In the genomic region with DNA sequence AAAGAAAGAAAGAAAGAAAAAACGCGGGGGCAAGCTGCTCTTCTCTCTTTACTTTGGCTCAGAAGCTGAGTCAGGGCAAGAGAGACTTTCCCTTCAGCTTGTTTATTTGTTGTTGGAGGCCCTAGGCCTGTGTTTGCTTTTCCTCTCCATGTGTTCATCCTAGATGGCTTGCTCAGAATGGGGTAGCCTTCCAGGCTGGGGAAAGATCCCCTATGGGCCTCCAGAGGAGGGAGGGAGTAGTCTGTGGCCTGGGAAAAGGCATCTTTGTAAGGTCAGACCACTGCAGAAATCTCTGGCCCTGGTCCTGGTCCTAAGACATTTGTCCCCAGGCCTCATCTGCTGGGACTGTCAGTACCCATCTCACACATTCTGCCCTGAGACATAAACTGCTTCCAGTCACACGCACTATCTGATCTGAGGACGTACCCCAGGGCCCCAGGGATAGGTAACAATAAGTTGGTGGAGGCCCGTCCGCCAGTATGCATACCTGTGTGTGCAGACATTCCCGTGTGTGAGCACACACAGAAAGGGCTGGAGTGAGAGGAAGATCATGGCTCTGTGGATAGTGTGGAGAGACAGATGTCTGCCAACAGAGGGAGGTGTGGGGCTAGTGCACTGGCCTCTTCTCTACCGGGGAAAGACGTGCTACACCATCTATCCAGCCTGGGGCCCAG, we compare ENCODE assay signal across 8 cellular contexts. TPM values are rescaled to one million over a fixed set of nuclear protein-coding genes. Genes with fewer than 3 reads are reported as not detected.
DNase-seq lines count a peak whose midpoint lies in the region; ATAC-seq and TF ChIP-seq lines count a peak whose summit lies in the region.

No MANE protein-coding gene starts in this region.

- peak; percentile 54 for TF ChIP-seq CTCF in CD8-positive, alpha-beta T cell (IDR thresholded peaks at IDR 0.05)
- peak; percentile 62 to 85 for TF ChIP-seq CTCF in GM23338 (conservative IDR thresholded peaks at IDR 0.05; ENCODE audit: low read depth in 2 of 2)
- peak; percentile 70 for TF ChIP-seq CTCF in OCI-LY7 (conservative IDR thresholded peaks at IDR 0.05; ENCODE audit: low read length)

- POLR2A ChIA-PET in CD8-positive, alpha-beta T cell (lab: Charles Lee): no interaction called here
- POLR2A ChIA-PET in OCI-LY7 (lab: Charles Lee): interaction anchor here (2.0 kb wide), 1 partner anchor 29 kb away, joined by 7 read pairs; no protein-coding TSS in a partner anchor

- H3K27ac Mint-ChIP-seq in CD8-positive, alpha-beta T cell: no peak overlapping the region
- H3K27ac Mint-ChIP-seq in GM23338: no peak overlapping the region
- H3K27ac Mint-ChIP-seq in activated T-helper 2 cell treated with anti-CD3 and anti-CD28 coated beads, Interferon-gamma antibody, Interleukin-2, Interleukin-4, amounts not matched to agents 10 μg/mL and 5 μg/mL and 100 μg/mL, durations not matched to agents 14 hours and 24 hours and 36 hours: peak overlapping the region; percentile 43

- H3K4me1 Mint-ChIP-seq in CD8-positive, alpha-beta T cell (ENCODE audit: low read depth): peaks cover 7% of the 10 kb centered on the region
- peaks cover 42% of the 10 kb centered on the region for H3K4me1 Mint-ChIP-seq in GM23338
- peaks cover 33% of the 10 kb centered on the region for H3K4me1 Mint-ChIP-seq in activated T-helper 2 cell treated with anti-CD3 and anti-CD28 coated beads, Interferon-gamma antibody, Interleukin-2, Interleukin-4, amounts not matched to agents 10 μg/mL and 5 μg/mL and 100 μg/mL, durations not matched to agents 14 hours and 24 hours and 36 hours (ENCODE audit: low read depth)

- H3K36me3 Mint-ChIP-seq in CD8-positive, alpha-beta T cell: no peaks in the 10 kb centered on the region
- H3K36me3 Mint-ChIP-seq in GM23338 (ENCODE audit: low read depth): no peaks in the 10 kb centered on the region
- H3K36me3 Mint-ChIP-seq in activated T-helper 2 cell treated with anti-CD3 and anti-CD28 coated beads, Interferon-gamma antibody, Interleukin-2, Interleukin-4, amounts not matched to agents 10 μg/mL and 5 μg/mL and 100 μg/mL, durations not matched to agents 14 hours and 24 hours and 36 hours (ENCODE audit: low read depth): peaks cover 4% of the 10 kb centered on the region

- no peak overlapping the region for H3K4me3 ChIP-seq in CD8-positive, alpha-beta T cell (ENCODE audit: low read depth, low read length)
- H3K4me3 ChIP-seq in GM23338 (no peak overlapping the region), OCI-LY7 (ENCODE audit: low read depth, low read length, poor library complexity, severe bottlenecking) (no peak overlapping the region)

- H3K36me3 ChIP-seq in CD8-positive, alpha-beta T cell (ENCODE audit: insufficient read depth, low read length): no peaks in the 10 kb centered on the region
- H3K36me3 ChIP-seq in GM23338 (ENCODE audit: insufficient read depth) (no peaks in the 10 kb centered on the region), OCI-LY7 (ENCODE audit: insufficient read depth, low read length) (no peaks in the 10 kb centered on the region)

- H4K20me1 ChIP-seq in GM23338 (replicated peaks; ENCODE audit: insufficient read depth) (no peaks in the 10 kb centered on the region), OCI-LY7 (ENCODE audit: insufficient read depth, low read length) (no peaks in the 10 kb centered on the region)

- intact Hi-C loops in CD8-positive, alpha-beta T cell (cut with DNase I, micrococcal nuclease): loop anchor here (1.0 kb wide), 2 partner anchors 91 to 166 kb away; no protein-coding TSS in a partner anchor
- intact Hi-C loops in OCI-LY7 (cut with micrococcal nuclease; ENCODE audit: unreplicated experiment): no loop called here
- intact Hi-C loops in activated T-helper 2 cell treated with anti-CD3 and anti-CD28 coated beads, Interferon-gamma antibody, Interleukin-2, Interleukin-4, amounts not matched to agents 10 μg/mL and 5 μg/mL and 100 μg/mL, durations not matched to agents 14 hours and 24 hours and 36 hours (cut with micrococcal nuclease): loop anchor here (1.0 to 5.0 kb wide), 3 partner anchors 55 to 167 kb away; a partner anchor contains a TSS

- ATAC-seq in CD8-positive, alpha-beta T cell: peak; percentile 43
- peak; percentile 56 for ATAC-seq in GM23338
- no peak for ATAC-seq in activated CD4-positive, CD25-positive, alpha-beta regulatory T cell treated with anti-CD3 and anti-CD28 coated beads, Interleukin-2, amount 50 U/mL, for 24 hours

- DNase-seq in CD8-positive, alpha-beta T cell: peak in 3 of 7 experiments; percentile 33 to 58 (median 51)
- DNase-seq in GM23338 (ENCODE audit: low spot score): peak; percentile 83
- peak; percentile 51 for DNase-seq in OCI-LY7 (ENCODE audit: low spot score)
- peak; percentile 35 for DNase-seq in activated T-helper 2 cell treated with anti-CD3 and anti-CD28 coated beads, Interferon-gamma antibody, Interleukin-2, Interleukin-4, amounts not matched to agents 10 μg/mL and 5 μg/mL and 100 μg/mL, durations not matched to agents 14 hours and 24 hours and 36 hours (ENCODE audit: low spot score)
- DNase-seq in glomerular visceral epithelial cell (ENCODE audit: extremely low spot score): peak; percentile 65
- DNase-seq in renal cortical epithelial cell (ENCODE audit: low read depth): peak; percentile 52
- no peak for DNase-seq in NCI-H187 treated with DMSO at 0.1 percent for 48 hours (lab: John Stamatoyannopoulos, UW)

- H3K4me1 ChIP-seq in CD8-positive, alpha-beta T cell (ENCODE audit: insufficient read depth, low read length): peaks cover 6% of the 10 kb centered on the region
- peaks cover 15% of the 10 kb centered on the region for H3K4me1 ChIP-seq in GM23338 (ENCODE audit: insufficient read depth)
- peaks cover 48% of the 10 kb centered on the region for H3K4me1 ChIP-seq in OCI-LY7 (ENCODE audit: insufficient read depth, low read length, poor library complexity, severe bottlenecking)

- H2AFZ ChIP-seq in GM23338 (peak overlapping the region; percentile 94), OCI-LY7 (ENCODE audit: low read length) (no peak overlapping the region)

- H3K9me2 ChIP-seq in GM23338 (ENCODE audit: insufficient read depth): no peaks in the 10 kb centered on the region
- H3K9me2 ChIP-seq in OCI-LY7 (ENCODE audit: insufficient read depth, low read length): no peaks in the 10 kb centered on the region

- H3K27me3 ChIP-seq in CD8-positive, alpha-beta T cell (ENCODE audit: insufficient read depth, low read length): no peaks in the 10 kb centered on the region
- no peaks in the 10 kb centered on the region for H3K27me3 ChIP-seq in GM23338 (ENCODE audit: insufficient read depth)

- H3K9me3 ChIP-seq in CD8-positive, alpha-beta T cell (ENCODE audit: low read length): no peaks in the 10 kb centered on the region
- no peaks in the 10 kb centered on the region for H3K9me3 ChIP-seq in OCI-LY7 (ENCODE audit: low read length)

- H3K4me3 Mint-ChIP-seq in CD8-positive, alpha-beta T cell: no peak overlapping the region
- no peak overlapping the region; the same call in 2 of the 3 replicates for H3K4me3 Mint-ChIP-seq in GM23338
- H3K4me3 Mint-ChIP-seq in activated T-helper 2 cell treated with anti-CD3 and anti-CD28 coated beads, Interferon-gamma antibody, Interleukin-2, Interleukin-4, amounts not matched to agents 10 μg/mL and 5 μg/mL and 100 μg/mL, durations not matched to agents 14 hours and 24 hours and 36 hours (ENCODE audit: low read depth): no peak overlapping the region

- CTCF ChIA-PET in CD8-positive, alpha-beta T cell (lab: Charles Lee): interaction anchor here (0.6 to 13.5 kb wide), 13 partner anchors 8 to 177 kb away, joined by 3 to 225 read pairs (median 4); a partner anchor contains a TSS
- CTCF ChIA-PET in OCI-LY7 (lab: Charles Lee; ENCODE audit: unreplicated experiment): no interaction called here

- no peaks in the 10 kb centered on the region; the same call in 1 of the 2 replicates for H3F3A ChIP-seq in GM23338 (replicated peaks; ENCODE audit: low read depth)

- H3K9me3 Mint-ChIP-seq in CD8-positive, alpha-beta T cell: no peaks in the 10 kb centered on the region
- H3K9me3 Mint-ChIP-seq in GM23338: no peaks in the 10 kb centered on the region
- H3K9me3 Mint-ChIP-seq in activated T-helper 2 cell treated with anti-CD3 and anti-CD28 coated beads, Interferon-gamma antibody, Interleukin-2, Interleukin-4, amounts not matched to agents 10 μg/mL and 5 μg/mL and 100 μg/mL, durations not matched to agents 14 hours and 24 hours and 36 hours: no peaks in the 10 kb centered on the region

- H3K79me2 ChIP-seq in GM23338 (replicated peaks; ENCODE audit: insufficient read depth) (peaks cover 15% of the 10 kb centered on the region), OCI-LY7 (ENCODE audit: insufficient read depth, low read depth, low read length) (peaks cover 9% of the 10 kb centered on the region; the same call in 1 of the 2 replicates)

- no peaks in the 10 kb centered on the region for H3K27me3 Mint-ChIP-seq in CD8-positive, alpha-beta T cell (ENCODE audit: low read depth)
- H3K27me3 Mint-ChIP-seq in GM23338 (ENCODE audit: insufficient read depth, low read depth, poor library complexity): peaks cover 24% of the 10 kb centered on the region
- no peaks in the 10 kb centered on the region for H3K27me3 Mint-ChIP-seq in activated T-helper 2 cell treated with anti-CD3 and anti-CD28 coated beads, Interferon-gamma antibody, Interleukin-2, Interleukin-4, amounts not matched to agents 10 μg/mL and 5 μg/mL and 100 μg/mL, durations not matched to agents 14 hours and 24 hours and 36 hours (ENCODE audit: low read depth)

- no peak overlapping the region for H3K27ac ChIP-seq in CD8-positive, alpha-beta T cell (ENCODE audit: low read depth, low read length)
- H3K27ac ChIP-seq in GM23338 (ENCODE audit: low read depth) (no peak overlapping the region), OCI-LY7 (ENCODE audit: low read depth, low read length, poor library complexity, severe bottlenecking) (no peak overlapping the region)

- H3K4me2 ChIP-seq in GM23338 (no peak overlapping the region), OCI-LY7 (ENCODE audit: low read length) (no peak overlapping the region)

- no TSS peak for BruUV-seq in OCI-LY7 (replicated peaks; lab: Mats Ljungman, UMichigan)

RNA-seq across cellular contexts. Expression of a gene that starts 4.9 kb away (rescaled TPM):
- total RNA-seq in CD8-positive, alpha-beta T cell: 1 to 10 TPM; 5.4 TPM
- 781 and 816 TPM in 2 replicates for total RNA-seq in GM23338 (2014; rRNA removed; shearing (Covaris generic))
- polyA plus RNA-seq in GM23338 (2016; fragmentation: Nextera tagmentation; extraction: Ambion mirVana): 325 and 338 TPM in 2 replicates
- 66.1 and 76.8 TPM in 2 replicates for total RNA-seq in OCI-LY7 (2014; rRNA removed; shearing (Covaris generic))
- total RNA-seq in OCI-LY7 (2022) (291 and 327 TPM in 2 replicates), renal cortical epithelial cell (44.7 and 189 TPM in 2 replicates)
- 273 and 278 TPM in 2 replicates for total RNA-seq in activated T-helper 2 cell treated with anti-CD3 and anti-CD28 coated beads, Interferon-gamma antibody, Interleukin-2, Interleukin-4, amounts not matched to agents 10 μg/mL and 5 μg/mL and 100 μg/mL, durations not matched to agents 14 hours and 24 hours and 36 hours

RNA-seq across cellular contexts. Expression of a gene that starts 12.1 kb away (rescaled TPM):
- total RNA-seq in CD8-positive, alpha-beta T cell: under 1 TPM in 1 of 2 experiments, not detected in 1; 0.14 TPM
- not detected in 2 replicates for total RNA-seq in GM23338 (2014; rRNA removed; shearing (Covaris generic))
- not detected in 2 replicates for polyA plus RNA-seq in GM23338 (2016; fragmentation: Nextera tagmentation; extraction: Ambion mirVana)
- total RNA-seq in OCI-LY7 (2014; rRNA removed; shearing (Covaris generic)): not detected in 2 replicates
- 0.76 TPM in 1 of 2 replicates, not detected in the other for total RNA-seq in OCI-LY7 (2022)
- not detected in 2 replicates for total RNA-seq in activated T-helper 2 cell treated with anti-CD3 and anti-CD28 coated beads, Interferon-gamma antibody, Interleukin-2, Interleukin-4, amounts not matched to agents 10 μg/mL and 5 μg/mL and 100 μg/mL, durations not matched to agents 14 hours and 24 hours and 36 hours
- not detected in 2 replicates for total RNA-seq in renal cortical epithelial cell

RNA-seq across cellular contexts. Expression of a gene that starts 55.6 kb away (rescaled TPM):
- total RNA-seq in CD8-positive, alpha-beta T cell: 10 to 100 TPM; 58.4 to 59.7 TPM
- total RNA-seq in GM23338 (2014; rRNA removed; shearing (Covaris generic)): 68.4 and 72.8 TPM in 2 replicates
- 69.0 and 69.6 TPM in 2 replicates for polyA plus RNA-seq in GM23338 (2016; fragmentation: Nextera tagmentation; extraction: Ambion mirVana)
- 39.7 and 48.7 TPM in 2 replicates for total RNA-seq in OCI-LY7 (2014; rRNA removed; shearing (Covaris generic))
- total RNA-seq in OCI-LY7 (2022) (45.3 and 54.8 TPM in 2 replicates), renal cortical epithelial cell (63.9 and 82.7 TPM in 2 replicates)
- 49.1 and 56.3 TPM in 2 replicates for total RNA-seq in activated T-helper 2 cell treated with anti-CD3 and anti-CD28 coated beads, Interferon-gamma antibody, Interleukin-2, Interleukin-4, amounts not matched to agents 10 μg/mL and 5 μg/mL and 100 μg/mL, durations not matched to agents 14 hours and 24 hours and 36 hours

Comparison
In these comparisons a context has a peak if more than half of its experiments do, and no peak if none do; other contexts are left out.
1. ATAC-seq: peak in CD8-positive, alpha-beta T cell (single experiment) and GM23338 (single experiment); none in activated CD4-positive, CD25-positive, alpha-beta regulatory T cell treated with anti-CD3 and anti-CD28 coated beads, Interleukin-2, amount 50 U/mL, for 24 hours (0 of 2).
2. Peak in every context shown above with its lines, with median percentiles within 50 percentile points of each other: CTCF ChIP-seq.